Comparison of ENCODE assay signal across 8 cellular contexts in genomic region chr19:41886761-41887710, GRCh38. TPM values are rescaled to one million over a fixed set of nuclear protein-coding genes. Genes with fewer than 3 reads are reported as not detected.
A peak's percentile ranks its signal among the peaks of the same experiment; 100 is the strongest.
DNase-seq lines count a peak whose midpoint lies in the region; ATAC-seq, FAIRE-seq and TF ChIP-seq lines count a peak whose summit lies in the region.

No MANE protein-coding gene starts in this region.

- POLR2A ChIA-PET in RWPE1 (lab: Yijun Ruan, JAX; ENCODE audit: low non-redundant PET): no interaction called here

- ATAC-seq in HG02852 (IDR thresholded peaks at IDR 0.05; ENCODE audit: unreplicated experiment): no peak

- peak overlapping the region; percentile 34 for H4K12ac ChIP-seq in trophoblast cell (ENCODE audit: low read depth, low read length)

- H3K36me3 ChIP-seq in astrocyte (ENCODE audit: insufficient read depth, low read length) (peaks cover 9% of the 10 kb centered on the region), trophoblast cell (ENCODE audit: control insufficient read depth in 1 of 2, insufficient read depth in 2 of 2, low read length in 2 of 2) (peaks cover 18 to 25% of the 10 kb centered on the region in 2 experiments), WERI-Rb-1 (no peaks in the 10 kb centered on the region)

- peak overlapping the region; percentile 10 for H3K14ac ChIP-seq in trophoblast cell (ENCODE audit: low read length)

- no peaks in the 10 kb centered on the region for H3K9me3 ChIP-seq in astrocyte (ENCODE audit: insufficient read depth, low read depth, low read length)
- no peaks in the 10 kb centered on the region for H3K9me3 ChIP-seq in trophoblast cell (ENCODE audit: insufficient read depth, low read depth, low read length)
- no peaks in the 10 kb centered on the region for H3K9me3 ChIP-seq in WERI-Rb-1 (ENCODE audit: severe bottlenecking)

- H2BK120ac ChIP-seq in trophoblast cell (ENCODE audit: insufficient read depth, low read length, poor library complexity): no peak overlapping the region

- peak overlapping the region; percentile 53 for H2AK5ac ChIP-seq in trophoblast cell (ENCODE audit: low read length)

- H3K23ac ChIP-seq in trophoblast cell (ENCODE audit: low read length): no peak overlapping the region

- H3K18ac ChIP-seq in trophoblast cell (ENCODE audit: low read length): peak overlapping the region; percentile 6

- H3K27ac ChIP-seq in RWPE1: peak overlapping the region; percentile 91
- H3K27ac ChIP-seq in astrocyte (ENCODE audit: low read depth, low read length): peak overlapping the region; percentile 67
- peak overlapping the region; percentile 30 for H3K27ac ChIP-seq in trophoblast cell (ENCODE audit: low read depth, low read length)
- H3K27ac ChIP-seq in WERI-Rb-1: no peak overlapping the region

- H3K4me3 ChIP-seq in astrocyte (ENCODE audit: insufficient read depth, low read depth, low read length) (no peak overlapping the region), trophoblast cell (ENCODE audit: low read depth, low read length) (no peak overlapping the region), WERI-Rb-1 (ENCODE audit: low read depth, low read length) (no peak overlapping the region)

- H2AFZ ChIP-seq in astrocyte (ENCODE audit: low read depth, low read length) (no peak overlapping the region), trophoblast cell (ENCODE audit: insufficient read depth, low read length, poor library complexity) (no peak overlapping the region)

- H2BK12ac ChIP-seq in trophoblast cell (ENCODE audit: low read length): peak overlapping the region; percentile 5

- no peaks in the 10 kb centered on the region for H3K27me3 Mint-ChIP-seq in astrocyte (ENCODE audit: low read depth, unreplicated experiment)

- H3K9me3 Mint-ChIP-seq in astrocyte (ENCODE audit: unreplicated experiment): no peaks in the 10 kb centered on the region

- peaks cover 25% of the 10 kb centered on the region for H3K4me1 Mint-ChIP-seq in astrocyte (ENCODE audit: low read depth, unreplicated experiment)

- CTCF ChIA-PET in RWPE1 (lab: Yijun Ruan, JAX): interaction anchor here (0.6 to 2.3 kb wide), 3 partner anchors 14 to 70 kb away, joined by 6 to 14 read pairs (median 8); no protein-coding TSS in a partner anchor

- H3K79me2 ChIP-seq in astrocyte (ENCODE audit: insufficient read depth, low read length): peaks cover 63% of the 10 kb centered on the region
- H3K79me2 ChIP-seq in trophoblast cell (ENCODE audit: control insufficient read depth, insufficient read depth, low read length, poor library complexity): peaks cover 12% of the 10 kb centered on the region

- peaks cover 60% of the 10 kb centered on the region for H4K20me1 ChIP-seq in astrocyte (ENCODE audit: insufficient read depth, low read length)

- H4K8ac ChIP-seq in trophoblast cell (ENCODE audit: low read depth, low read length): peak overlapping the region; percentile 39

- H3K9ac ChIP-seq in astrocyte (ENCODE audit: low read length) (peak overlapping the region; percentile 20), trophoblast cell (ENCODE audit: low read length) (no peak overlapping the region)

- peak overlapping the region; percentile 64 for H3K4me3 Mint-ChIP-seq in astrocyte (ENCODE audit: unreplicated experiment)

- H2BK5ac ChIP-seq in trophoblast cell (ENCODE audit: low read depth, low read length, poor library complexity): no peak overlapping the region

- H3K36me3 Mint-ChIP-seq in astrocyte (ENCODE audit: low read depth, unreplicated experiment): peaks cover 19% of the 10 kb centered on the region

- peaks cover 19% of the 10 kb centered on the region for H3K79me1 ChIP-seq in trophoblast cell (ENCODE audit: low read length)

- H3K4me2 ChIP-seq in astrocyte (ENCODE audit: low read length): peak overlapping the region; percentile 63
- H3K4me2 ChIP-seq in trophoblast cell (ENCODE audit: low read length): peak overlapping the region; percentile 32

- TF ChIP-seq CTCF in RWPE1 (conservative IDR thresholded peaks at IDR 0.05; ENCODE audit: low read depth): no peak
- no peak for TF ChIP-seq CTCF in astrocyte (IDR thresholded peaks at IDR 0.05; ENCODE audit: insufficient read depth, low read depth, low read length)
- TF ChIP-seq CTCF in WERI-Rb-1 (IDR thresholded peaks at IDR 0.05; ENCODE audit: low read depth, low read length): no peak

- H3K4ac ChIP-seq in trophoblast cell (ENCODE audit: low read depth, low read length): peak overlapping the region; percentile 30

- peak overlapping the region; percentile 59 for H4K91ac ChIP-seq in trophoblast cell (ENCODE audit: low read depth, low read length)

- H3K27ac Mint-ChIP-seq in astrocyte (ENCODE audit: unreplicated experiment): peak overlapping the region; percentile 69

- H3K27me3 ChIP-seq in astrocyte (ENCODE audit: insufficient read depth, low read length): no peaks in the 10 kb centered on the region
- no peaks in the 10 kb centered on the region for H3K27me3 ChIP-seq in trophoblast cell (ENCODE audit: insufficient read depth, low read length)
- no peaks in the 10 kb centered on the region for H3K27me3 ChIP-seq in WERI-Rb-1 (ENCODE audit: insufficient read depth, low read depth, severe bottlenecking)

- DNase-seq in EH (ENCODE audit: low read depth): peak; percentile 21
- no peak for DNase-seq in RWPE1 (ENCODE audit: low spot score)
- DNase-seq in astrocyte (ENCODE audit: low read depth): no peak
- no peak for DNase-seq in trophoblast cell
- no peak for DNase-seq in NCI-H524 (lab: John Stamatoyannopoulos, UW)
- no peak for DNase-seq in SHP77 (lab: John Stamatoyannopoulos, UW)
- no peak for DNase-seq in WERI-Rb-1

- H3K4me1 ChIP-seq in astrocyte (ENCODE audit: insufficient read depth, low read length): peaks cover 32% of the 10 kb centered on the region
- H3K4me1 ChIP-seq in trophoblast cell (ENCODE audit: control insufficient read depth in 1 of 2, insufficient read depth in 2 of 2, low read length in 2 of 2): peaks cover 15 to 17% of the 10 kb centered on the region in 2 experiments

- FAIRE-seq in astrocyte (lab: Jason Lieb, UNC): no peak

- no CpG with 5 or more reads among the region's 13 CpGs for WGBS in trophoblast cell (ENCODE audit: extremely low coverage, insufficient coverage, insufficient read length)

RNA-seq across cellular contexts. Expression of gene ARHGEF1, which starts 4.1 kb away (rescaled TPM):
- 69.8 and 73.1 TPM in 2 replicates for total RNA-seq in astrocyte
- 65.5 and 67.8 TPM in 2 replicates for polyA plus RNA-seq in trophoblast cell (2013)

RNA-seq across cellular contexts. Expression of gene CD79A, which starts 10.0 kb away (rescaled TPM):
- 0.30 and 0.41 TPM in 2 replicates for total RNA-seq in astrocyte
- 0.17 and 0.31 TPM in 2 replicates for polyA plus RNA-seq in trophoblast cell (2013)

RNA-seq across cellular contexts. Expression of gene RPS19, which starts 27.0 kb away (rescaled TPM):
- total RNA-seq in astrocyte: 2,868 and 3,078 TPM in 2 replicates
- polyA plus RNA-seq in trophoblast cell (2013): 2,902 and 2,904 TPM in 2 replicates

RNA-seq across cellular contexts. Expression of gene ERFL, which starts 41.2 kb away (rescaled TPM):
- 0.36 and 0.41 TPM in 2 replicates for total RNA-seq in astrocyte
- 0.27 and 0.31 TPM in 2 replicates for polyA plus RNA-seq in trophoblast cell (2013)

RNA-seq across cellular contexts. Expression of gene DMRTC2, which starts 42.2 kb away (rescaled TPM):
- not detected in 2 replicates for total RNA-seq in astrocyte
- polyA plus RNA-seq in trophoblast cell (2013): not detected in 2 replicates
